ENCODE assay signal across 10 cellular contexts in genomic region chr21:42684109-42684916, GRCh38. TPM values are rescaled to one million over a fixed set of nuclear protein-coding genes. Genes with fewer than 3 reads are reported as not detected.
A peak's percentile ranks its signal among the peaks of the same experiment; 100 is the strongest.
DNase-seq lines count a peak whose midpoint lies in the region; ATAC-seq, FAIRE-seq and TF ChIP-seq lines count a peak whose summit lies in the region.
"Had no signal": no experiment of that assay in that cellular context is flagged by ENCODE, and none has a peak within 500 bp of the region (broad histone marks: within the 10 kb centered on the region; RNA-seq: fewer than 3 reads in every experiment).

No MANE protein-coding gene starts in this region.

- WGBS in HepG2 (ENCODE audit: low lambda C conversion rate) = 89% methylated on average over 15 of the region's 22 CpGs

- H3K36me3 ChIP-seq in PC-3 (ENCODE audit: low read depth, low read length) (no peaks in the 10 kb centered on the region), HepG2 (replicated peaks in 1 of 2; ENCODE audit: control insufficient read depth in 1 of 2, insufficient read depth in 2 of 2, low read length in 2 of 2) (peaks cover 0 to 4% of the 10 kb centered on the region in 2 experiments; a peak in 2 of 5 replicates)

- H3K36me3 Mint-ChIP-seq in CD14-positive monocyte = no peaks in the 10 kb centered on the region
- no peaks in the 10 kb centered on the region for H3K36me3 Mint-ChIP-seq in activated T-cell treated with anti-CD3 and anti-CD28 coated beads, Interleukin-2, amount 50 U/mL, for 4 hours (ENCODE audit: insufficient read depth)
- no peaks in the 10 kb centered on the region for H3K36me3 Mint-ChIP-seq in natural killer cell treated with Interleukin-12 subunit alpha and Interleukin-12 subunit beta and Interleukin-15 and Interleukin-18, amount 100 ng/mL, for 72 hours

- H3K4me2 ChIP-seq in PC-3 (ENCODE audit: low read length) (no peak overlapping the region), HepG2 (ENCODE audit: low read depth, low read length) (no peak overlapping the region)

- peaks cover 15% of the 10 kb centered on the region for H3K4me1 Mint-ChIP-seq in CD14-positive monocyte
- peaks cover 47% of the 10 kb centered on the region for H3K4me1 Mint-ChIP-seq in activated T-cell treated with anti-CD3 and anti-CD28 coated beads, Interleukin-2, amount 50 U/mL, for 4 hours (ENCODE audit: low read depth)
- peaks cover 31 to 36% of the 10 kb centered on the region in 2 donors for H3K4me1 Mint-ChIP-seq in natural killer cell treated with Interleukin-12 subunit alpha and Interleukin-12 subunit beta and Interleukin-15 and Interleukin-18, amount 100 ng/mL, for 72 hours (ENCODE audit: low read depth in 2 of 2)

- no peak for TF ChIP-seq EP300 in HepG2 (IDR thresholded peaks at IDR 0.05; ENCODE audit: low read depth in 2 of 2, low read length in 2 of 2)
- TF ChIP-seq EP300 in HepG2 (CRISPR knock-in tag; IDR thresholded peaks at IDR 0.05; ENCODE audit: borderline replicate concordance) = no peak

- CTCF ChIA-PET in PC-3 (lab: Charles Lee) (no interaction called here), HepG2 (lab: Yijun Ruan, JAX; ENCODE audit: low intra/inter-chr PET ratio, low total read pairs) (no interaction called here)

- intact Hi-C loops in CD14-positive monocyte (cut with micrococcal nuclease) = no loop called here
- intact Hi-C loops in PC-3 (cut with micrococcal nuclease) = no loop called here
- intact Hi-C loops in HepG2 (cut with micrococcal nuclease; ENCODE audit: unreplicated experiment) = no loop called here

- H3K9ac ChIP-seq in PC-3 (ENCODE audit: low read length) (no peak overlapping the region), HepG2 (ENCODE audit: insufficient read depth, low read depth, low read length) (no peak overlapping the region)

- peaks cover 0 to 2% (median 0%) of the 10 kb centered on the region in 7 donors for H3K9me3 Mint-ChIP-seq in CD14-positive monocyte
- no peaks in the 10 kb centered on the region for H3K9me3 Mint-ChIP-seq in activated T-cell treated with anti-CD3 and anti-CD28 coated beads, Interleukin-2, amount 50 U/mL, for 4 hours
- H3K9me3 Mint-ChIP-seq in natural killer cell treated with Interleukin-12 subunit alpha and Interleukin-12 subunit beta and Interleukin-15 and Interleukin-18, amount 100 ng/mL, for 72 hours = no peaks in the 10 kb centered on the region

- TF ChIP-seq CTCF in CD14-positive monocyte (IDR thresholded peaks at IDR 0.05) (no peak), PC-3 (conservative IDR thresholded peaks at IDR 0.05; ENCODE audit: low read depth, low read length) (no peak), HepG2 (CRISPR knock-in tag; IDR thresholded peaks at IDR 0.05) (no peak)

- H3K4me3 ChIP-seq in PC-3 (ENCODE audit: low read length) (no peak overlapping the region), HepG2 (replicated peaks in 1 of 3; ENCODE audit: insufficient read depth in 1 of 3, low read depth in 2 of 3, low read length in 3 of 3) (no peak overlapping the region)

- BruUV-seq in PC-3 (replicated peaks; lab: Mats Ljungman, UMichigan) (no TSS peak), HepG2 (replicated peaks; lab: Mats Ljungman, UMichigan) (no TSS peak)

- H3K9me3 ChIP-seq in PC-3 (ENCODE audit: low read length) = no peaks in the 10 kb centered on the region
- H3K9me3 ChIP-seq in HepG2 (ENCODE audit: low read length) = no peaks in the 10 kb centered on the region
- H3K9me3 ChIP-seq: esophagus muscularis mucosa had no signal

- H3K4me3 Mint-ChIP-seq in CD14-positive monocyte = peak overlapping the region; percentile 24 to 51
- H3K4me3 Mint-ChIP-seq in activated T-cell treated with anti-CD3 and anti-CD28 coated beads, Interleukin-2, amount 50 U/mL, for 4 hours = peak overlapping the region; percentile 74
- H3K4me3 Mint-ChIP-seq in natural killer cell treated with Interleukin-12 subunit alpha and Interleukin-12 subunit beta and Interleukin-15 and Interleukin-18, amount 100 ng/mL, for 72 hours = peak overlapping the region; percentile 81

- no peaks in the 10 kb centered on the region for H3K79me2 ChIP-seq in PC-3 (ENCODE audit: low read length)
- no peaks in the 10 kb centered on the region for H3K79me2 ChIP-seq in HepG2 (ENCODE audit: insufficient read depth, low read length)

- no peak overlapping the region for H3K27ac ChIP-seq in PC-3 (ENCODE audit: low read length)
- no peak overlapping the region for H3K27ac ChIP-seq in HepG2 (ENCODE audit: extremely low read length, insufficient read depth, low read length)
- H3K27ac ChIP-seq: esophagus muscularis mucosa had no signal

- H3K9me2 ChIP-seq in PC-3 (replicated peaks; ENCODE audit: low read length) = no peaks in the 10 kb centered on the region

- POLR2A ChIA-PET in PC-3 (lab: Charles Lee; ENCODE audit: unreplicated experiment) (no interaction called here), HepG2 (lab: Yijun Ruan, JAX) (no interaction called here)

- in situ Hi-C loops in HepG2 (cut with HindIII; ENCODE audit: extremely low pct_ligation_motif_present, low pct_unique_long_range_greater_than_20kb) = no loop called here

- H3K27me3 ChIP-seq in PC-3 (ENCODE audit: low read length) (peaks cover 41% of the 10 kb centered on the region), HepG2 (ENCODE audit: control insufficient read depth in 1 of 2, insufficient read depth in 2 of 2, low read length in 2 of 2) (no peaks in the 10 kb centered on the region)
- H3K27me3 ChIP-seq: esophagus muscularis mucosa had no signal

- DNase-seq in CD14-positive monocyte (ENCODE audit: low spot score) (no peak), PC-3 (peak; percentile 28), HepG2 (ENCODE audit: low spot score) (no peak), glomerular visceral epithelial cell (ENCODE audit: extremely low spot score) (no peak), SW480 (ENCODE audit: low spot score) (no peak)
- peak; percentile 29 for DNase-seq in activated T-cell treated with anti-CD3 and anti-CD28 coated beads, Interleukin-2, amount 50 U/mL, for 4 hours
- no peak for DNase-seq in natural killer cell treated with Interleukin-12 subunit alpha and Interleukin-12 subunit beta and Interleukin-15 and Interleukin-18, amount 100 ng/mL, for 72 hours (ENCODE audit: low spot score)
- DNase-seq: NCI-H82 had no signal

- H2AFZ ChIP-seq in PC-3 (ENCODE audit: low read length) (no peak overlapping the region), HepG2 (ENCODE audit: low read length) (no peak overlapping the region)

- H3F3A ChIP-seq in PC-3 (ENCODE audit: low read length, unreplicated experiment) = no peaks in the 10 kb centered on the region

- peaks cover 26 to 28% (median 26%) of the 10 kb centered on the region in 3 donors for H3K27me3 Mint-ChIP-seq in CD14-positive monocyte (ENCODE audit: low read depth in 3 of 3)
- no peaks in the 10 kb centered on the region for H3K27me3 Mint-ChIP-seq in activated T-cell treated with anti-CD3 and anti-CD28 coated beads, Interleukin-2, amount 50 U/mL, for 4 hours (ENCODE audit: low read depth)
- H3K27me3 Mint-ChIP-seq in natural killer cell treated with Interleukin-12 subunit alpha and Interleukin-12 subunit beta and Interleukin-15 and Interleukin-18, amount 100 ng/mL, for 72 hours = peaks cover 0 to 10% of the 10 kb centered on the region in 2 donors

- peak overlapping the region in 2 of 7 donors; percentile 10 to 64 for H3K27ac Mint-ChIP-seq in CD14-positive monocyte
- H3K27ac Mint-ChIP-seq in natural killer cell treated with Interleukin-12 subunit alpha and Interleukin-12 subunit beta and Interleukin-15 and Interleukin-18, amount 100 ng/mL, for 72 hours = peak overlapping the region; percentile 57 to 82

- H4K20me1 ChIP-seq in PC-3 (ENCODE audit: low read length) (no peaks in the 10 kb centered on the region), HepG2 (ENCODE audit: insufficient read depth, low read length) (no peaks in the 10 kb centered on the region)

- TF ChIP-seq RAD21 in HepG2 (CRISPR knock-in tag; IDR thresholded peaks at IDR 0.05) = no peak

- ATAC-seq in PC-3 (peak; percentile 49; the same call in 1 of the 2 replicates), HepG2 (no peak), GM18519 (IDR thresholded peaks at IDR 0.05; ENCODE audit: low FRiP score, unreplicated experiment) (no peak)
- peak; percentile 68 to 69 for ATAC-seq in activated T-cell treated with anti-CD3 and anti-CD28 coated beads, Interleukin-2, amount 50 U/mL, for 4 hours
- ATAC-seq in natural killer cell treated with Interleukin-12 subunit alpha and Interleukin-12 subunit beta and Interleukin-15 and Interleukin-18, amount 100 ng/mL, for 72 hours = peak; percentile 62

- FAIRE-seq in HepG2 (lab: Jason Lieb, UNC) = no peak

- peaks cover 11% of the 10 kb centered on the region for H3K4me1 ChIP-seq in PC-3 (ENCODE audit: insufficient read depth, low read length)
- H3K4me1 ChIP-seq in HepG2 (ENCODE audit: insufficient read depth, low read length) = no peaks in the 10 kb centered on the region

- no peak for TF ChIP-seq POLR2A in HepG2 (IDR thresholded peaks at IDR 0.05; ENCODE audit: insufficient read depth in 1 of 2, low read depth in 2 of 2, low read length in 2 of 2)

RNA-seq across cellular contexts. Expression of gene PDE9A, which starts 30.9 kb away (rescaled TPM):
- polyA plus RNA-seq in CD14-positive monocyte (under 1 TPM in 1 of 2 donors, not detected in 1; 0.05 TPM), HepG2 (2011; rRNA removed) (19.7 and 22.9 TPM in 2 replicates)
- total RNA-seq in PC-3 (2014; rRNA removed) (0.33 and 1.3 TPM in 2 replicates), HepG2 (2016; rRNA removed; fragmentation: Illumina TruSeq; extraction: Trizol) (4.3 and 4.6 TPM in 2 replicates)
- 1 to 10 TPM in 2 of 3 donors, under 1 TPM in 1; 0.90 to 4.7 (median 2.5) TPM for total RNA-seq in activated T-cell treated with anti-CD3 and anti-CD28 coated beads, Interleukin-2, amount 50 U/mL, for 4 hours
- 1 to 10 TPM; 1.4 to 2.2 TPM for total RNA-seq in natural killer cell treated with Interleukin-12 subunit alpha and Interleukin-12 subunit beta and Interleukin-15 and Interleukin-18, amount 100 ng/mL, for 72 hours
- 5.9 and 7.3 TPM in 2 replicates for total RNA-seq in HepG2 (2016; cell fraction: cytosol; rRNA removed; fragmentation: Illumina TruSeq; extraction: Trizol; ENCODE audit: low read depth)
- 4.1 and 4.3 TPM in 2 replicates for total RNA-seq in HepG2 (2016; cell fraction: insoluble cytoplasmic fraction; rRNA removed; fragmentation: Illumina TruSeq; extraction: Trizol)
- total RNA-seq in HepG2 (2016; cell fraction: membrane; rRNA removed; fragmentation: Illumina TruSeq; extraction: Trizol) = 9.6 TPM in 2 replicates
- total RNA-seq in HepG2 (2016; cell fraction: nucleus; rRNA removed; fragmentation: Illumina TruSeq; extraction: Trizol) = 4.2 and 5.2 TPM in 2 replicates
- 16.4 and 19.0 TPM in 2 replicates for polyA plus RNA-seq in HepG2 (2011; cell fraction: cytosol; rRNA removed)
- polyA plus RNA-seq in HepG2 (2011; cell fraction: nucleus; rRNA removed) = 25.1 and 25.6 TPM in 2 replicates
- 15.9 and 16.0 TPM in 2 replicates for polyA plus RNA-seq in HepG2 (2012)
- 12.4 and 13.6 TPM in 2 replicates for polyA plus RNA-seq in HepG2 (2016; cell fraction: cytosol; fragmentation: Illumina TruSeq; extraction: Trizol; ENCODE audit: low read depth)
- polyA plus RNA-seq in HepG2 (2016; cell fraction: insoluble cytoplasmic fraction; fragmentation: Illumina TruSeq; extraction: Trizol; ENCODE audit: low read depth) = 5.4 and 7.7 TPM in 2 replicates
- polyA plus RNA-seq in HepG2 (2016; cell fraction: membrane; fragmentation: Illumina TruSeq; extraction: Trizol; ENCODE audit: low read depth) = 12.9 and 13.7 TPM in 2 replicates
- 8.9 TPM in 2 replicates for polyA plus RNA-seq in HepG2 (2016; cell fraction: nucleus; fragmentation: Illumina TruSeq; extraction: Trizol; ENCODE audit: insufficient read depth, low read depth)
- polyA minus RNA-seq in HepG2 (2011; rRNA and poly(A)+ RNA removed; ENCODE audit: low replicate concordance) = 6.1 and 18.8 TPM in 2 replicates
- 10.6 and 12.7 TPM in 2 replicates for polyA minus RNA-seq in HepG2 (2011; cell fraction: cytosol; rRNA and poly(A)+ RNA removed)
- 10.4 and 11.6 TPM in 2 replicates for polyA minus RNA-seq in HepG2 (2011; cell fraction: nucleus; rRNA and poly(A)+ RNA removed)

Comparison
In these comparisons a context has a peak if more than half of its experiments do, and no peak if none do; other contexts are left out.
1. DNase-seq: peak in PC-3 (single experiment) and activated T-cell treated with anti-CD3 and anti-CD28 coated beads, Interleukin-2, amount 50 U/mL, for 4 hours (single experiment); none in CD14-positive monocyte (single experiment), natural killer cell treated with Interleukin-12 subunit alpha and Interleukin-12 subunit beta and Interleukin-15 and Interleukin-18, amount 100 ng/mL, for 72 hours (single experiment), HepG2 (single experiment), glomerular visceral epithelial cell (single experiment) and SW480 (single experiment).
2. ATAC-seq: peak in PC-3 (single experiment), activated T-cell treated with anti-CD3 and anti-CD28 coated beads, Interleukin-2, amount 50 U/mL, for 4 hours (2 of 2) and natural killer cell treated with Interleukin-12 subunit alpha and Interleukin-12 subunit beta and Interleukin-15 and Interleukin-18, amount 100 ng/mL, for 72 hours (2 of 2); none in HepG2 (single experiment) and GM18519 (single experiment).
3. Peak in every context shown above with its lines, with median percentiles within 50 percentile points of each other: H3K4me3 Mint-ChIP-seq.